In genomic region chr17:59807892-59808509, GRCh38 we compare ENCODE assay signal across 18 cellular contexts.
DNase-seq lines count a peak whose midpoint lies in the region; ATAC-seq, FAIRE-seq and TF ChIP-seq lines count a peak whose summit lies in the region.
"Had no signal": no experiment of that assay in that cellular context is flagged by ENCODE, and none has a peak within 500 bp of the region (broad histone marks: within the 10 kb centered on the region; RNA-seq: fewer than 3 reads in every experiment).

No MANE protein-coding gene starts in this region.

- TF ChIP-seq POLR2A in A549 (IDR thresholded peaks at IDR 0.05; ENCODE audit: low read length) (no peak), GM12891 (IDR thresholded peaks at IDR 0.05; ENCODE audit: low read depth, low read length) (no peak)

- TF ChIP-seq EP300 in A549 (IDR thresholded peaks at IDR 0.05) = no peak

- peak overlapping the region; percentile 89 for H3K27ac Mint-ChIP-seq in dendritic cell treated with granulocyte-macrophage colony-stimulating factor and Interleukin-4, amounts not matched to agents 40 ng/mL and 50 ng/mL, for 4 days
- H3K27ac Mint-ChIP-seq in nephron progenitor cell = no peak overlapping the region
- H3K27ac Mint-ChIP-seq: activated naive CD8-positive, alpha-beta T cell treated with anti-CD3 and anti-CD28 coated beads for 36 hours; nephron; stimulated activated memory B cell treated with anti-CD40 and anti-IgM and Interleukin-4, amounts not matched to agents 10 μg/mL and 1 μg/mL and 100 μg/mL, for 72 hours had no signal

- WGBS in A549 (ENCODE audit: missing lambda C conversion rate) = 29% methylated on average over 4 of the region's 4 CpGs

- no peaks in the 10 kb centered on the region for H3K9me3 Mint-ChIP-seq in dendritic cell treated with granulocyte-macrophage colony-stimulating factor and Interleukin-4, amounts not matched to agents 40 ng/mL and 50 ng/mL, for 4 days
- H3K9me3 Mint-ChIP-seq in nephron progenitor cell = no peaks in the 10 kb centered on the region
- H3K9me3 Mint-ChIP-seq: activated naive CD8-positive, alpha-beta T cell treated with anti-CD3 and anti-CD28 coated beads for 36 hours; nephron; stimulated activated memory B cell treated with anti-CD40 and anti-IgM and Interleukin-4, amounts not matched to agents 10 μg/mL and 1 μg/mL and 100 μg/mL, for 72 hours had no signal

- peak overlapping the region; percentile 40 for H3K4me2 ChIP-seq in A549

- no peaks in the 10 kb centered on the region for H3K27me3 Mint-ChIP-seq in dendritic cell treated with granulocyte-macrophage colony-stimulating factor and Interleukin-4, amounts not matched to agents 40 ng/mL and 50 ng/mL, for 4 days
- H3K27me3 Mint-ChIP-seq in nephron progenitor cell (ENCODE audit: low read depth, poor library complexity) = no peaks in the 10 kb centered on the region
- H3K27me3 Mint-ChIP-seq: activated naive CD8-positive, alpha-beta T cell treated with anti-CD3 and anti-CD28 coated beads for 36 hours; stimulated activated memory B cell treated with anti-CD40 and anti-IgM and Interleukin-4, amounts not matched to agents 10 μg/mL and 1 μg/mL and 100 μg/mL, for 72 hours had no signal

- H3K4me1 ChIP-seq in A549 = peaks cover 88% of the 10 kb centered on the region

- peak overlapping the region; percentile 87 to 92 for H3K27ac ChIP-seq in A549
- H3K27ac ChIP-seq: C4-2B, epithelial cell of prostate had no signal

- H3K36me3 Mint-ChIP-seq in dendritic cell treated with granulocyte-macrophage colony-stimulating factor and Interleukin-4, amounts not matched to agents 40 ng/mL and 50 ng/mL, for 4 days (ENCODE audit: low read depth) = peaks cover 15% of the 10 kb centered on the region
- peaks cover 32% of the 10 kb centered on the region for H3K36me3 Mint-ChIP-seq in nephron progenitor cell (ENCODE audit: low read depth)

- DNase-seq in A549 (ENCODE audit: low read depth in 1 of 2, low spot score in 1 of 2) (no peak), GM12891 (ENCODE audit: insufficient read length, low spot score) (no peak), sciatic nerve (ENCODE audit: low spot score) (no peak), nephron progenitor cell (no peak), NCI-H2081 (lab: John Stamatoyannopoulos, UW) (no peak), NCI-H128 (lab: John Stamatoyannopoulos, UW; ENCODE audit: unreplicated experiment) (no peak)
- DNase-seq: activated naive CD8-positive, alpha-beta T cell treated with anti-CD3 and anti-CD28 coated beads for 36 hours; NCI-H2029; T-helper 1 cell had no signal

- H3K4me1 Mint-ChIP-seq in dendritic cell treated with granulocyte-macrophage colony-stimulating factor and Interleukin-4, amounts not matched to agents 40 ng/mL and 50 ng/mL, for 4 days (ENCODE audit: low read depth) = peaks cover 42% of the 10 kb centered on the region
- H3K4me1 Mint-ChIP-seq in nephron progenitor cell = no peaks in the 10 kb centered on the region
- H3K4me1 Mint-ChIP-seq: nephron had no signal

- ATAC-seq in A549 (peak in 1 of 2 experiments; percentile 19; a peak in 3 of 6 replicates), sciatic nerve (peak; percentile 44), GM19023 (IDR thresholded peaks at IDR 0.05; ENCODE audit: unreplicated experiment) (no peak)
- ATAC-seq: activated CD4-positive, CD25-positive, alpha-beta regulatory T cell treated with anti-CD3 and anti-CD28 coated beads, Interleukin-2, amount 50 U/mL, for 24 hours; left lobe of liver; stimulated activated memory B cell treated with anti-CD40 and anti-IgM and Interleukin-4, amounts not matched to agents 10 μg/mL and 1 μg/mL and 100 μg/mL, for 72 hours had no signal

- intact Hi-C loops in dendritic cell treated with granulocyte-macrophage colony-stimulating factor and Interleukin-4, amounts not matched to agents 40 ng/mL and 50 ng/mL, for 4 days (cut with micrococcal nuclease) = no loop called here
- intact Hi-C loops in sciatic nerve (cut with DNase I) = no loop called here

- peak; percentile 90 for FAIRE-seq in A549 (lab: Jason Lieb, UNC)
- FAIRE-seq in GM12891 (lab: Jason Lieb, UNC) = peak; percentile 16
- FAIRE-seq: RCC 7860 had no signal

- no peak overlapping the region for H3K4me3 ChIP-seq in A549

- H3K4me3 Mint-ChIP-seq in dendritic cell treated with granulocyte-macrophage colony-stimulating factor and Interleukin-4, amounts not matched to agents 40 ng/mL and 50 ng/mL, for 4 days = no peak overlapping the region
- no peak overlapping the region for H3K4me3 Mint-ChIP-seq in nephron progenitor cell
- H3K4me3 Mint-ChIP-seq: activated naive CD8-positive, alpha-beta T cell treated with anti-CD3 and anti-CD28 coated beads for 36 hours; nephron; stimulated activated memory B cell treated with anti-CD40 and anti-IgM and Interleukin-4, amounts not matched to agents 10 μg/mL and 1 μg/mL and 100 μg/mL, for 72 hours had no signal

- no peaks in the 10 kb centered on the region for H3K9me3 ChIP-seq in A549

- no peak for TF ChIP-seq RAD21 in A549 (conservative IDR thresholded peaks at IDR 0.05 in 1 of 2, IDR thresholded peaks at IDR 0.05 in 1 of 2)

- TF ChIP-seq CTCF in A549 (IDR thresholded peaks at IDR 0.05) (no peak), nephron progenitor cell (IDR thresholded peaks at IDR 0.05) (no peak)

- POLR2A ChIA-PET in A549 (lab: Yijun Ruan, JAX) = interaction anchor here (0.8 to 2.4 kb wide), 3 partner anchors 30 to 38 kb away, joined by 3 to 11 read pairs (median 4); no protein-coding TSS in a partner anchor

- CTCF ChIA-PET in A549 (lab: Yijun Ruan, JAX) = interaction anchor here (0.7 to 3.0 kb wide), 6 partner anchors 12 to 61 kb away, joined by 3 to 13 read pairs (median 4); no protein-coding TSS in a partner anchor

TF ChIP-seq in A549, 52 proteins besides CTCF, POLR2A, EP300 and RAD21 (continues in another document):
- TF ChIP-seq HOXA7 (CRISPR knock-in tag; IDR thresholded peaks at IDR 0.05) (peak; percentile 74; the same call in 1 of the 2 replicates), RARB (CRISPR knock-in tag; IDR thresholded peaks at IDR 0.05) (no peak), HDAC2 (IDR thresholded peaks at IDR 0.05) (no peak), FOSL2 (IDR thresholded peaks at IDR 0.05) (no peak), FOSL2 (CRISPR knock-in tag; IDR thresholded peaks at IDR 0.05) (no peak), HOXB13 (CRISPR knock-in tag; IDR thresholded peaks at IDR 0.05; ENCODE audit: low read depth) (peak; percentile 77; the same call in 1 of the 2 replicates), CBX8 (IDR thresholded peaks at IDR 0.05) (no peak), EHF (CRISPR knock-in tag; IDR thresholded peaks at IDR 0.05) (peak; percentile 80; the same call in 1 of the 2 replicates), CEBPB (IDR thresholded peaks at IDR 0.05) (peak in 1 of 2 experiments; percentile 60; a peak in 2 of 4 replicates), FOSB (CRISPR knock-in tag; IDR thresholded peaks at IDR 0.05) (peak; percentile 69; the same call in 1 of the 2 replicates), HEYL (CRISPR knock-in tag; IDR thresholded peaks at IDR 0.05) (peak; percentile 41; the same call in 1 of the 2 replicates)
- TF ChIP-seq, protein P1, sequence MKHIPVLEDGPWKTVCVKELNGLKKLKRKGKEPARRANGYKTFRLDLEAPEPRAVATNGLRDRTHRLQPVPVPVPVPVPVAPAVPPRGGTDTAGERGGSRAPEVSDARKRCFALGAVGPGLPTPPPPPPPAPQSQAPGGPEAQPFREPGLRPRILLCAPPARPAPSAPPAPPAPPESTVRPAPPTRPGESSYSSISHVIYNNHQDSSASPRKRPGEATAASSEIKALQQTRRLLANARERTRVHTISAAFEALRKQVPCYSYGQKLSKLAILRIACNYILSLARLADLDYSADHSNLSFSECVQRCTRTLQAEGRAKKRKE (CRISPR knock-in tag; IDR thresholded peaks at IDR 0.05; ENCODE audit: low read depth) = 0 out of 2 replicates have a peak, but pooled peaks have one; percentile 16
- TF ChIP-seq, protein P2, sequence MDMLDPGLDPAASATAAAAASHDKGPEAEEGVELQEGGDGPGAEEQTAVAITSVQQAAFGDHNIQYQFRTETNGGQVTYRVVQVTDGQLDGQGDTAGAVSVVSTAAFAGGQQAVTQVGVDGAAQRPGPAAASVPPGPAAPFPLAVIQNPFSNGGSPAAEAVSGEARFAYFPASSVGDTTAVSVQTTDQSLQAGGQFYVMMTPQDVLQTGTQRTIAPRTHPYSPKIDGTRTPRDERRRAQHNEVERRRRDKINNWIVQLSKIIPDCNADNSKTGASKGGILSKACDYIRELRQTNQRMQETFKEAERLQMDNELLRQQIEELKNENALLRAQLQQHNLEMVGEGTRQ (IDR thresholded peaks at IDR 0.05) = no peak

TF ChIP-seq in GM12891, 5 proteins besides CTCF, POLR2A, EP300 and RAD21:
- no peak for TF ChIP-seq POLR2AphosphoS5 (IDR thresholded peaks at IDR 0.05; ENCODE audit: low read depth, low read length)
- TF ChIP-seq TAF1 (IDR thresholded peaks at IDR 0.05; ENCODE audit: low read depth, low read length) = no peak
- no peak for TF ChIP-seq PAX5 (IDR thresholded peaks at IDR 0.05; ENCODE audit: insufficient read depth, low read length, severe bottlenecking)
- TF ChIP-seq POU2F2 (IDR thresholded peaks at IDR 0.05; ENCODE audit: low read depth, low read length) = no peak
- TF ChIP-seq SPI1 (IDR thresholded peaks at IDR 0.05; ENCODE audit: low read depth, low read length) = no peak
